ENCODE assay signal across 8 cellular contexts in genomic region chr19:10332965-10333757, GRCh38. TPM values are rescaled to one million over a fixed set of nuclear protein-coding genes. Genes with fewer than 3 reads are reported as not detected.
A peak's percentile ranks its signal among the peaks of the same experiment; 100 is the strongest.
DNase-seq lines count a peak whose midpoint lies in the region; ATAC-seq and TF ChIP-seq lines count a peak whose summit lies in the region.

Gene RAVER1 (minus strand): TSS chr19:10333529. CDS start chr19:10333507, 22 bp downstream.

- H3K36me3 ChIP-seq in parathyroid adenoma (ENCODE audit: control insufficient read depth, insufficient read depth, low read length) (no peaks in the 10 kb centered on the region), tibial nerve (peaks cover 3 to 28% (median 8%) of the 10 kb centered on the region in 3 donors)

- H3K27me3 Mint-ChIP-seq in activated naive CD8-positive, alpha-beta T cell treated with anti-CD3 and anti-CD28 coated beads, Interleukin-2, amount 50 U/mL, for 24 hours = no peaks in the 10 kb centered on the region

- H3K9me3 ChIP-seq in parathyroid adenoma (ENCODE audit: control insufficient read depth, low read length) = no peaks in the 10 kb centered on the region
- H3K9me3 ChIP-seq in tibial nerve = no peaks in the 10 kb centered on the region

- TF ChIP-seq CTCF in GM13976 (IDR thresholded peaks at IDR 0.05; ENCODE audit: borderline replicate concordance, control extremely low read depth, extremely low read depth, insufficient read depth, missing control alignments) (no peak), parathyroid adenoma (IDR thresholded peaks at IDR 0.05) (no peak), tibial nerve (IDR thresholded peaks at IDR 0.05) (peak in 2 of 5 experiments; percentile 17 to 33)

- H3K27ac ChIP-seq in parathyroid adenoma = peak within 1 kb of the TSS; percentile 80
- peak within 1 kb of the TSS; percentile 80 to 99 (median 94) for H3K27ac ChIP-seq in tibial nerve

- peaks cover 4% of the 10 kb centered on the region for H3K79me2 ChIP-seq in parathyroid adenoma

- ATAC-seq in HG02852 (IDR thresholded peaks at IDR 0.05; ENCODE audit: unreplicated experiment) (peak; percentile 84), Right ventricle myocardium inferior (peak; percentile 94)
- peak; percentile 92 for ATAC-seq in activated naive CD8-positive, alpha-beta T cell treated with anti-CD3 and anti-CD28 coated beads, Interleukin-2, amount 50 U/mL, for 24 hours

- peaks cover 42% of the 10 kb centered on the region for H3K4me1 Mint-ChIP-seq in activated naive CD8-positive, alpha-beta T cell treated with anti-CD3 and anti-CD28 coated beads, Interleukin-2, amount 50 U/mL, for 24 hours

- H3K36me3 Mint-ChIP-seq in activated naive CD8-positive, alpha-beta T cell treated with anti-CD3 and anti-CD28 coated beads, Interleukin-2, amount 50 U/mL, for 24 hours (ENCODE audit: low read depth) = peaks cover 32% of the 10 kb centered on the region

- H3K4me2 ChIP-seq in parathyroid adenoma (ENCODE audit: low read length) = peak within 1 kb of the TSS; percentile 88

- peak within 1 kb of the TSS; percentile 69 for H3K9ac ChIP-seq in parathyroid adenoma

- peak; percentile 58 to 77 for TF ChIP-seq POLR2A in tibial nerve (IDR thresholded peaks at IDR 0.05)

- in situ Hi-C loops in GM13976 (cut with MboI; ENCODE audit: low sequenced_read_pairs, unreplicated experiment) = no loop called here

- H3K4me1 ChIP-seq in parathyroid adenoma (peaks cover 11% of the 10 kb centered on the region), tibial nerve (peaks cover 0 to 32% (median 13%) of the 10 kb centered on the region in 4 donors)

- WGBS in tibial nerve, 2 donors = 1% methylated on average over 32 to 69 of the region's 82 CpGs

- no peaks in the 10 kb centered on the region for H3K9me3 Mint-ChIP-seq in activated naive CD8-positive, alpha-beta T cell treated with anti-CD3 and anti-CD28 coated beads, Interleukin-2, amount 50 U/mL, for 24 hours

- DNase-seq in GM13976 (ENCODE audit: low spot score) (peak; percentile 100), NCI-H1436 treated with DMSO at 0.1 percent for 48 hours (lab: John Stamatoyannopoulos, UW) (peak; percentile 72), T follicular helper cell (ENCODE audit: low read depth) (peak; percentile 97), Right ventricle myocardium inferior (ENCODE audit: missing footprints) (peak; percentile 99), tibial nerve (ENCODE audit: low spot score in 2 of 2) (peak; percentile 94 to 95)
- DNase-seq in activated naive CD8-positive, alpha-beta T cell treated with anti-CD3 and anti-CD28 coated beads, Interleukin-2, amount 50 U/mL, for 24 hours = peak; percentile 99

- peak; percentile 68 to 91 for TF ChIP-seq EP300 in tibial nerve (IDR thresholded peaks at IDR 0.05)

- peak within 1 kb of the TSS; percentile 96 for H3K27ac Mint-ChIP-seq in activated naive CD8-positive, alpha-beta T cell treated with anti-CD3 and anti-CD28 coated beads, Interleukin-2, amount 50 U/mL, for 24 hours

- H2AFZ ChIP-seq in parathyroid adenoma = peak within 1 kb of the TSS; percentile 91

- H3K27me3 ChIP-seq in parathyroid adenoma (ENCODE audit: control insufficient read depth, insufficient read depth, low read length) = no peaks in the 10 kb centered on the region
- no peaks in the 10 kb centered on the region for H3K27me3 ChIP-seq in tibial nerve

- intact Hi-C loops in Right ventricle myocardium inferior (cut with DNase I) = loop anchor here (1.0 to 2.0 kb wide), 3 partner anchors 20 to 62 kb away; partner anchors contain the start of genes ICAM1 and TYK2

- peak within 1 kb of the TSS; percentile 98 for H3K4me3 Mint-ChIP-seq in activated naive CD8-positive, alpha-beta T cell treated with anti-CD3 and anti-CD28 coated beads, Interleukin-2, amount 50 U/mL, for 24 hours

- H3K4me3 ChIP-seq in parathyroid adenoma (ENCODE audit: low read depth, low read length) (peak within 1 kb of the TSS; percentile 98), tibial nerve (peak within 1 kb of the TSS; percentile 69 to 92 (median 91))

RNA-seq across cellular contexts. Expression of gene RAVER1, which starts in this region (rescaled TPM):
- 10.1 TPM for total RNA-seq in Right ventricle myocardium inferior
- 10 to 100 TPM; 22.2 to 34.2 (median 24.3) TPM for total RNA-seq in tibial nerve

Comparison
In these comparisons a context has a peak if more than half of its experiments do, and no peak if none do; other contexts are left out.
1. Peak in every context shown above with its lines: DNase-seq, ATAC-seq, H3K4me3 ChIP-seq and H3K27ac ChIP-seq.